Comparison of ENCODE assay signal across 26 cellular contexts in the genomic region with DNA sequence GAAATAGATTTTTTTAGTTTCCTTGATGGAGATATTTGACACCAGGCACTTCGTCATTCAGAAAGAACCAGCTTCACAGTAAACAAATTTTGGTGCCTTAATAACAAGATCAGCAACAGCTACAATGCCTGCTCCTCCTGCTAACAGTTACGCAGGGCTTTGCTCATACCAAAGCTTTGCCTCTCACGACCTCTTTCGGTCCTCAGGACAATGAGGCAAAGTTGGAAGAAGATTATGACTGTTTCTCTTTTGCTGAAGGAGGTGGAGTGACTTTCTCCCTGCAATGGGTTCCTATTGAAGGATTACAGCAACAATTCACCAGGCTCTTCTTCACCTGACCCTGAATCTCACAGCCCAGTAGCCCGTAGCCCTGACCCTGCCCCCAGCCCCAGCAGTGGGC.
"Had no signal": no experiment of that assay in that cellular context is flagged by ENCODE, and none has a peak within 500 bp of the region (broad histone marks: within the 10 kb centered on the region; RNA-seq: fewer than 3 reads in every experiment).

No MANE protein-coding gene starts in this region.

- H3K9me3 ChIP-seq: mucosa of descending colon, vagina had no signal

- H3K4me1 ChIP-seq: ascending aorta, gastroesophageal sphincter, vagina had no signal

- DNase-seq: activated CD4-positive, alpha-beta T cell treated with anti-CD3 and anti-CD28 coated beads for 48 hours; activated CD4-positive, alpha-beta T cell treated with anti-CD3 and anti-CD28 coated beads, Interleukin-2, amount 50 U/mL, for 48 hours; activated CD8-positive, alpha-beta memory T cell treated with anti-CD3 and anti-CD28 coated beads for 24 hours; activated effector memory CD4-positive, alpha-beta T cell treated with Interleukin-2 at 50 U/mL for 16 hours; activated naive CD4-positive, alpha-beta T cell treated with anti-CD3 and anti-CD28 coated beads for 36 hours; activated naive CD8-positive, alpha-beta T cell treated with anti-CD3 and anti-CD28 coated beads for 36 hours; cortex of kidney; effector memory CD8-positive, alpha-beta T cell; erythroblast; left cardiac atrium; left ventricle myocardium superior; mucosa of descending colon; stimulated activated CD4-positive, alpha-beta T cell treated with anti-CD3 and anti-CD28 coated beads, Interleukin-4, amount 100 ng/mL, for 24 hours; substantia nigra; T-helper 9 cell had no signal

- H3K4me3 ChIP-seq: ascending aorta, cardiac muscle cell, gastroesophageal sphincter, hepatocyte, mucosa of descending colon, skin epidermis, vagina had no signal

- H3K27ac Mint-ChIP-seq: activated naive CD4-positive, alpha-beta T cell treated with anti-CD3 and anti-CD28 coated beads for 36 hours; activated naive CD8-positive, alpha-beta T cell treated with anti-CD3 and anti-CD28 coated beads for 36 hours; brain; effector memory CD8-positive, alpha-beta T cell; natural killer cell treated with Interleukin-12 subunit alpha and Interleukin-12 subunit beta and Interleukin-15 and Interleukin-18, amount 100 ng/mL, for 72 hours; stimulated activated effector memory CD8-positive, alpha-beta T cell treated with anti-CD3 and anti-CD28 coated beads, Interleukin-12 subunit alpha, Interleukin-12 subunit beta, amount 100 ng/mL, for 72 hours; stimulated activated naive CD8-positive, alpha-beta T cell treated with anti-CD3 and anti-CD28 coated beads, Interleukin-15, Interleukin-2, amounts not matched to agents 100 ng/mL and 50 ng/mL, for 24 hours; type B pancreatic cell had no signal

- H3K4me3 Mint-ChIP-seq: activated naive CD4-positive, alpha-beta T cell treated with anti-CD3 and anti-CD28 coated beads for 36 hours; activated naive CD8-positive, alpha-beta T cell treated with anti-CD3 and anti-CD28 coated beads for 36 hours; brain; effector memory CD8-positive, alpha-beta T cell; natural killer cell treated with Interleukin-12 subunit alpha and Interleukin-12 subunit beta and Interleukin-15 and Interleukin-18, amount 100 ng/mL, for 72 hours; stimulated activated effector memory CD8-positive, alpha-beta T cell treated with anti-CD3 and anti-CD28 coated beads, Interleukin-12 subunit alpha, Interleukin-12 subunit beta, amount 100 ng/mL, for 72 hours; stimulated activated naive CD8-positive, alpha-beta T cell treated with anti-CD3 and anti-CD28 coated beads, Interleukin-15, Interleukin-2, amounts not matched to agents 100 ng/mL and 50 ng/mL, for 24 hours; type B pancreatic cell had no signal

- H3K4me1 Mint-ChIP-seq: activated naive CD8-positive, alpha-beta T cell treated with anti-CD3 and anti-CD28 coated beads for 36 hours; brain; stimulated activated effector memory CD8-positive, alpha-beta T cell treated with anti-CD3 and anti-CD28 coated beads, Interleukin-12 subunit alpha, Interleukin-12 subunit beta, amount 100 ng/mL, for 72 hours had no signal

- H3K36me3 Mint-ChIP-seq: stimulated activated effector memory CD8-positive, alpha-beta T cell treated with anti-CD3 and anti-CD28 coated beads, Interleukin-12 subunit alpha, Interleukin-12 subunit beta, amount 100 ng/mL, for 72 hours had no signal

- H3K27me3 ChIP-seq: ascending aorta, cardiac muscle cell, gastroesophageal sphincter, hepatocyte, vagina had no signal

- H3K27me3 Mint-ChIP-seq: stimulated activated naive CD8-positive, alpha-beta T cell treated with anti-CD3 and anti-CD28 coated beads, Interleukin-15, Interleukin-2, amounts not matched to agents 100 ng/mL and 50 ng/mL, for 24 hours had no signal

- H3K36me3 ChIP-seq: ascending aorta, cardiac muscle cell, gastroesophageal sphincter, vagina had no signal
